8 cellular contexts compared by ENCODE assay signal in genomic region chr12:49296034-49296835, GRCh38.
DNase-seq lines count a peak whose midpoint lies in the region; ATAC-seq lines count a peak whose summit lies in the region.

No MANE protein-coding gene starts in this region.

- no peaks in the 10 kb centered on the region for H3K36me3 Mint-ChIP-seq in activated naive CD8-positive, alpha-beta T cell treated with anti-CD3 and anti-CD28 coated beads, Interleukin-2, amount 50 U/mL, for 24 hours (ENCODE audit: low read depth)

- no peaks in the 10 kb centered on the region for H3K36me3 ChIP-seq in HAP-1 (replicated peaks)

- DNase-seq in ACHN (peak; percentile 60), HAP-1 (ENCODE audit: low spot score in 2 of 2) (peak in 1 of 2 experiments; percentile 70), T follicular helper cell (ENCODE audit: low read depth) (peak; percentile 37), GDM1 (lab: John Stamatoyannopoulos, UW) (no peak)
- DNase-seq in activated naive CD8-positive, alpha-beta T cell treated with anti-CD3 and anti-CD28 coated beads, Interleukin-2, amount 50 U/mL, for 24 hours: peak; percentile 81
- peak in 2 of 3 experiments; percentile 24 to 67 for DNase-seq in stimulated activated CD4-positive, alpha-beta T cell treated with anti-CD3 and anti-CD28 coated beads, TNF-alpha, amount 100 ng/mL, for 24 hours (ENCODE audit: low read depth in 3 of 3)

- no peak overlapping the region for H3K27ac Mint-ChIP-seq in activated naive CD8-positive, alpha-beta T cell treated with anti-CD3 and anti-CD28 coated beads, Interleukin-2, amount 50 U/mL, for 24 hours

- H3K4me1 Mint-ChIP-seq in activated naive CD8-positive, alpha-beta T cell treated with anti-CD3 and anti-CD28 coated beads, Interleukin-2, amount 50 U/mL, for 24 hours: peaks cover 16% of the 10 kb centered on the region

- H3K9me3 Mint-ChIP-seq in activated naive CD8-positive, alpha-beta T cell treated with anti-CD3 and anti-CD28 coated beads, Interleukin-2, amount 50 U/mL, for 24 hours: no peaks in the 10 kb centered on the region

- H3K27me3 ChIP-seq in HAP-1 (ENCODE audit: low read depth): no peaks in the 10 kb centered on the region

- ATAC-seq in activated naive CD8-positive, alpha-beta T cell treated with anti-CD3 and anti-CD28 coated beads, Interleukin-2, amount 50 U/mL, for 24 hours: peak; percentile 81
- no peak for ATAC-seq in GM18867 (IDR thresholded peaks at IDR 0.05; ENCODE audit: unreplicated experiment)

- peaks cover 17% of the 10 kb centered on the region for H3K4me1 ChIP-seq in HAP-1

- H3K9me3 ChIP-seq in HAP-1 (no peaks in the 10 kb centered on the region; the same call in 1 of the 2 replicates), iPS-18c (ENCODE audit: control insufficient read depth, insufficient read depth, low read length) (peaks cover 2% of the 10 kb centered on the region)

- in situ Hi-C loops in ACHN (cut with HindIII; ENCODE audit: low pct_ligation_motif_present, low pct_unique_long_range_greater_than_20kb, low sequenced_read_pairs) (no loop called here), HAP-1 (cut with MboI; ENCODE audit: low sequenced_read_pairs) (no loop called here)

- H3K4me3 ChIP-seq in HAP-1 (peak overlapping the region; percentile 40), iPS-18c (ENCODE audit: insufficient read depth, low read depth, low read length) (peak overlapping the region; percentile 59; the same call in 1 of the 2 replicates)

- peaks cover 52% of the 10 kb centered on the region for H3K27me3 Mint-ChIP-seq in activated naive CD8-positive, alpha-beta T cell treated with anti-CD3 and anti-CD28 coated beads, Interleukin-2, amount 50 U/mL, for 24 hours

- peak overlapping the region; percentile 8 for H3K4me3 Mint-ChIP-seq in activated naive CD8-positive, alpha-beta T cell treated with anti-CD3 and anti-CD28 coated beads, Interleukin-2, amount 50 U/mL, for 24 hours
